ENCODE assay signal across 12 cellular contexts in the genomic region with DNA sequence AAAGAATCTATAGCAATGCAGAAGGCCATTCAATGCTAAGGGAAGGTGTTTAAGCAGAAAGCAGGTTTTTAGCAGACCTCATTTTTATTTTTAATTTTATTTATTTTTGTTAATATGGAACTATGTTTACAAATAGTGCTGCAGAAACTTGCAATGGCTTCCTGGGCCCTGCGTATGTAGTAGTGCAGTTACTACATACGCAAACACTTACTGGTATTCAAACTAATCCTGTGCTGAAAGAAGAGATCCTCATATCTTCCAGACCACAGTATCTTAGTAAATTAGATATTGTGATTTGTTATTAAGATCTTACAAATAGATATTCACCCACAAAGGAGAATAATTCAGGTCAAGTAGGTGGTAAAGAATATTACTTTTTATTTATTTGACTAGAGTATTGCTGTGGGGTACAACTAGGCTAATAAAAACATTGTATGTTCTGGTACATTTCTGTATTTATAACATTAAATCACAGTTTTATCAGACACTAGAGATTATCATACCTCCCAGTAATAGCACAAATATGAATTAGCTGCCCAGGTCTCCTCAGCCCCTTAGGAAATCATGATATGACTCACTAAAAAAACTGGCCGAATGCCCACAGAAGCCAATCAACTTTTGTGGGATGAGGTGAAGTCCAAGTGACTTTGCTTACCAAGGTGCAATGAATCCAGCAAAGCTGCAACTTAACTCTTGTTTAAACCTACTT. TPM values are rescaled to one million over a fixed set of nuclear protein-coding genes. Genes with fewer than 3 reads are reported as not detected.
DNase-seq lines count a peak whose midpoint lies in the region; ATAC-seq and TF ChIP-seq lines count a peak whose summit lies in the region.
"Had no signal": no experiment of that assay in that cellular context is flagged by ENCODE, and none has a peak within 500 bp of the region (broad histone marks: within the 10 kb centered on the region; RNA-seq: fewer than 3 reads in every experiment).

No MANE protein-coding gene starts in this region.

- H3K4me2 ChIP-seq in mesendoderm (ENCODE audit: low read length) = no peak overlapping the region

- 80% methylated on average over 3 of the region's 3 CpGs for WGBS in prostate gland
- 85% methylated on average over 3 of the region's 3 CpGs for WGBS in suprapubic skin
- no CpG with 5 or more reads among the region's 3 CpGs for WGBS in mesendoderm (ENCODE audit: extremely low coverage, insufficient coverage, low lambda C conversion rate)

- H3K27ac ChIP-seq in Panc1 (ENCODE audit: low read length) (no peak overlapping the region), prostate gland (no peak overlapping the region), suprapubic skin (no peak overlapping the region), mesendoderm (ENCODE audit: low read depth, low read length) (no peak overlapping the region)
- H3K27ac ChIP-seq: upper lobe of left lung had no signal

- no peak for TF ChIP-seq CTCF in Panc1 (IDR thresholded peaks at IDR 0.05)
- no peak for TF ChIP-seq CTCF in epithelial cell of proximal tubule (conservative IDR thresholded peaks at IDR 0.05; ENCODE audit: low read depth, low read length)
- TF ChIP-seq CTCF in prostate gland (IDR thresholded peaks at IDR 0.05) = no peak
- no peak for TF ChIP-seq CTCF in suprapubic skin (IDR thresholded peaks at IDR 0.05)

- intact Hi-C loops in Panc1 (cut with micrococcal nuclease; ENCODE audit: unreplicated experiment) (no loop called here), prostate gland (cut with DNase I) (no loop called here)

- no TSS peak for BruUV-seq in Panc1 (replicated peaks; lab: Mats Ljungman, UMichigan)

- POLR2A ChIA-PET in Panc1 (lab: Charles Lee) = no interaction called here

- in situ Hi-C loops in Panc1 (cut with HindIII; ENCODE audit: low pct_unique_long_range_greater_than_20kb, low sequenced_read_pairs) = no loop called here

- no peak overlapping the region for H3K4me3 Mint-ChIP-seq in T-helper 17 cell
- H3K4me3 Mint-ChIP-seq: activated T-cell treated with anti-CD3 and anti-CD28 coated beads, Interleukin-2, amount 50 U/mL, for 72 hours had no signal

- no peaks in the 10 kb centered on the region for H3K79me1 ChIP-seq in mesendoderm (ENCODE audit: low read length)

- ATAC-seq in Panc1 (peak; percentile 78), T-helper 17 cell (no peak)
- ATAC-seq: activated T-cell treated with anti-CD3 and anti-CD28 coated beads, Interleukin-2, amount 50 U/mL, for 72 hours had no signal

- H3K9ac ChIP-seq in mesendoderm (ENCODE audit: low read length) = no peak overlapping the region

- no peak overlapping the region for H2BK120ac ChIP-seq in mesendoderm (ENCODE audit: low read depth, low read length)

- peaks cover 2% of the 10 kb centered on the region for H3K36me3 Mint-ChIP-seq in T-helper 17 cell (ENCODE audit: low read depth)

- H4K5ac ChIP-seq in mesendoderm (ENCODE audit: low read length) = no peak overlapping the region

- no peak overlapping the region for H3K4me3 ChIP-seq in Panc1 (ENCODE audit: low read depth in 2 of 2, low read length in 2 of 2)
- H3K4me3 ChIP-seq in epithelial cell of proximal tubule (ENCODE audit: low read depth, low read length) = no peak overlapping the region
- no peak overlapping the region for H3K4me3 ChIP-seq in prostate gland
- no peak overlapping the region for H3K4me3 ChIP-seq in suprapubic skin
- H3K4me3 ChIP-seq in mesendoderm (ENCODE audit: low read length) = no peak overlapping the region
- H3K4me3 ChIP-seq: upper lobe of left lung had no signal

- no peak overlapping the region for H2BK5ac ChIP-seq in mesendoderm (ENCODE audit: low read length)

- no peak overlapping the region for H3K18ac ChIP-seq in mesendoderm (ENCODE audit: low read length)

- H3K4me1 ChIP-seq in Panc1 (ENCODE audit: control insufficient read depth, insufficient read depth, low read length) = no peaks in the 10 kb centered on the region
- H3K4me1 ChIP-seq in prostate gland (replicated peaks) = no peaks in the 10 kb centered on the region
- peaks cover 3% of the 10 kb centered on the region for H3K4me1 ChIP-seq in suprapubic skin
- H3K4me1 ChIP-seq in mesendoderm (ENCODE audit: control insufficient read depth, low read depth, low read length) = no peaks in the 10 kb centered on the region

- H3K27ac Mint-ChIP-seq in T-helper 17 cell = no peak overlapping the region
- H3K27ac Mint-ChIP-seq: activated T-cell treated with anti-CD3 and anti-CD28 coated beads, Interleukin-2, amount 50 U/mL, for 72 hours had no signal

- no peak overlapping the region for H4K8ac ChIP-seq in mesendoderm (ENCODE audit: low read depth, low read length)

- peaks cover 5% of the 10 kb centered on the region for H3K4me1 Mint-ChIP-seq in T-helper 17 cell

- no peak for TF ChIP-seq EP300 in suprapubic skin (IDR thresholded peaks at IDR 0.05)

- TF ChIP-seq POLR2A in prostate gland (IDR thresholded peaks at IDR 0.05) (no peak), suprapubic skin (IDR thresholded peaks at IDR 0.05) (no peak)

- no peaks in the 10 kb centered on the region for H3K36me3 ChIP-seq in Panc1 (ENCODE audit: control insufficient read depth, insufficient read depth, low read length)
- no peaks in the 10 kb centered on the region for H3K36me3 ChIP-seq in prostate gland
- no peaks in the 10 kb centered on the region for H3K36me3 ChIP-seq in suprapubic skin
- H3K36me3 ChIP-seq in mesendoderm (ENCODE audit: control insufficient read depth, insufficient read depth, low read length) = no peaks in the 10 kb centered on the region
- H3K36me3 ChIP-seq: upper lobe of left lung had no signal

- H2BK15ac ChIP-seq in mesendoderm (replicated peaks; ENCODE audit: low read depth) = no peak overlapping the region

- H3K79me2 ChIP-seq in mesendoderm (ENCODE audit: control insufficient read depth, insufficient read depth, low read length) = no peaks in the 10 kb centered on the region

- H3K56ac ChIP-seq in mesendoderm (ENCODE audit: low read length) = no peak overlapping the region

- DNase-seq in GM03348 (ENCODE audit: low spot score) (peak; percentile 6), Panc1 (ENCODE audit: low read depth, low spot score) (no peak), epithelial cell of proximal tubule (ENCODE audit: low read depth) (peak; percentile 58), prostate gland (ENCODE audit: low spot score) (peak; percentile 13), suprapubic skin (ENCODE audit: low spot score in 2 of 2) (no peak), mesendoderm (no peak), retina (no peak), T-helper 17 cell (no peak)
- DNase-seq: activated T-cell treated with anti-CD3 and anti-CD28 coated beads, Interleukin-2, amount 50 U/mL, for 72 hours; DND-41; NK-92 treated with Interleukin-12 subunit alpha and Interleukin-12 subunit beta, amount 100 ng/mL, for 24 hours had no signal

- H2AK5ac ChIP-seq in mesendoderm (ENCODE audit: low read length) = no peak overlapping the region

- H3K9me3 ChIP-seq in Panc1 (ENCODE audit: control insufficient read depth, insufficient read depth, low read depth, low read length) (no peaks in the 10 kb centered on the region), prostate gland (no peaks in the 10 kb centered on the region), suprapubic skin (no peaks in the 10 kb centered on the region), T-helper 17 cell (ENCODE audit: control insufficient read depth, low read length, poor library complexity, severe bottlenecking) (no peaks in the 10 kb centered on the region)
- H3K9me3 ChIP-seq: upper lobe of left lung had no signal

- no peaks in the 10 kb centered on the region for H3K27me3 Mint-ChIP-seq in T-helper 17 cell

- H3K4ac ChIP-seq in mesendoderm (ENCODE audit: low read depth, low read length) = no peak overlapping the region

- no peak overlapping the region for H3K23ac ChIP-seq in mesendoderm (ENCODE audit: low read length)

- H3K27me3 ChIP-seq in Panc1 (ENCODE audit: control insufficient read depth, insufficient read depth, low read length) = no peaks in the 10 kb centered on the region
- no peaks in the 10 kb centered on the region for H3K27me3 ChIP-seq in prostate gland (replicated peaks; ENCODE audit: insufficient read depth)
- H3K27me3 ChIP-seq in suprapubic skin = no peaks in the 10 kb centered on the region
- no peaks in the 10 kb centered on the region for H3K27me3 ChIP-seq in mesendoderm (ENCODE audit: insufficient read depth, low read length, poor library complexity)
- H3K27me3 ChIP-seq: upper lobe of left lung had no signal

- CTCF ChIA-PET in Panc1 (lab: Charles Lee) = interaction anchor here (0.5 kb wide), 1 partner anchor 309 kb away, joined by 3 read pairs; no protein-coding TSS in a partner anchor

RNA-seq across cellular contexts. Expression of a gene that starts 57.6 kb away (rescaled TPM):
- total RNA-seq in Panc1 (2021; ENCODE audit: unreplicated experiment) (11.4 TPM), epithelial cell of proximal tubule (7.1 and 9.7 TPM in 2 replicates), prostate gland (10 to 100 TPM; 21.7 to 31.8 TPM), suprapubic skin (10 to 100 TPM in 3 of 4 donors, 1 to 10 TPM in 1; 9.8 to 23.7 (median 19.2) TPM), T-helper 17 cell (1 to 10 TPM; 1.8 to 4.6 TPM)
- 15.2 TPM for polyA plus RNA-seq in Panc1 (2012; ENCODE audit: insufficient read length)
- polyA plus RNA-seq in mesendoderm (2013, experiment 1 of 2) = 6.7 TPM
- polyA plus RNA-seq in mesendoderm (2013, experiment 2 of 2) = 6.6 TPM

Comparison
In these comparisons a context has a peak if more than half of its experiments do, and no peak if none do; other contexts are left out.
1. DNase-seq: peak in GM03348 (single experiment), epithelial cell of proximal tubule (single experiment) and prostate gland (single experiment); none in Panc1 (single experiment), suprapubic skin (0 of 2), mesendoderm (single experiment), retina (single experiment) and T-helper 17 cell (0 of 3).